11 cellular contexts compared by ENCODE assay signal in genomic region chr19:11941361-11941887, GRCh38. TPM values are rescaled to one million over a fixed set of nuclear protein-coding genes. Genes with fewer than 3 reads are reported as not detected.
DNase-seq lines count a peak whose midpoint lies in the region; ATAC-seq, FAIRE-seq and TF ChIP-seq lines count a peak whose summit lies in the region.
"Not testable (repeated sequence)": the region's sequence is repeated elsewhere in the genome, so short reads cannot be mapped to it uniquely, and the experiment has no call there.
"Had no signal": no experiment of that assay in that cellular context is flagged by ENCODE, and none has a peak within 500 bp of the region (broad histone marks: within the 10 kb centered on the region; RNA-seq: fewer than 3 reads in every experiment).

No MANE protein-coding gene starts in this region.

- TF ChIP-seq POLR2A in K562 (conservative IDR thresholded peaks at IDR 0.05): not testable (repeated sequence)

- CTCF ChIA-PET in K562 (lab: Yijun Ruan, JAX; ENCODE audit: low intra/inter-chr PET ratio): not testable (repeated sequence)

- in situ Hi-C loops in K562 (cut with MboI): not testable (repeated sequence)

- not testable (repeated sequence) for H4K20me1 ChIP-seq in BLaER1; BLaER1 treated with 17β-estradiol and CSF1 and Interleukin-3, amounts not matched to agents 10 nM and 100 nM; K562 (replicated peaks; ENCODE audit: control insufficient read depth, insufficient read depth, low read length)

- not testable (repeated sequence) for BruUV-seq in K562 (replicated peaks; lab: Mats Ljungman, UMichigan)

- not testable (repeated sequence) for ATAC-seq in K562; stimulated activated naive B cell treated with anti-CD40 and anti-IgM and Interleukin-4, amounts not matched to agents 10 μg/mL and 1 μg/mL and 100 μg/mL, for 72 hours (replicated peaks)

- 94% methylated on average over 7 of the region's 29 CpGs for WGBS in K562 (ENCODE audit: insufficient coverage, low coverage, missing lambda C conversion rate)
- WGBS in endodermal cell (ENCODE audit: insufficient coverage in 1 of 2, insufficient read length in 1 of 2), 2 experiments: 97 to 100% methylated on average over 7 to 26 of the region's 29 CpGs

- H3K9me3 ChIP-seq in BLaER1: peaks cover 94% of the 10 kb centered on the region
- H3K9me3 ChIP-seq in BLaER1 treated with 17β-estradiol and CSF1 and Interleukin-3, amounts not matched to agents 10 nM and 100 nM (replicated peaks in 1 of 11): peaks cover 91 to 96% (median 94%) of the 10 kb centered on the region in 11 experiments
- H3K9me3 ChIP-seq in K562 (replicated peaks; ENCODE audit: control insufficient read depth, insufficient read depth, low read depth, low read length): peaks cover 45% of the 10 kb centered on the region
- H3K9me3 ChIP-seq in endodermal cell (ENCODE audit: control insufficient read depth, low read length): peaks cover 64% of the 10 kb centered on the region
- peaks cover 40 to 50% of the 10 kb centered on the region in 2 donors for H3K9me3 ChIP-seq in kidney (ENCODE audit: control insufficient read depth in 1 of 2, low read length in 2 of 2)
- peaks cover 40 to 61% (median 55%) of the 10 kb centered on the region in 5 donors for H3K9me3 ChIP-seq in subcutaneous abdominal adipose tissue (ENCODE audit: control insufficient read depth in 5 of 5, low read length in 5 of 5)

- H3K36me3 ChIP-seq in BLaER1 (peaks cover 89% of the 10 kb centered on the region), K562 (ENCODE audit: control insufficient read depth, insufficient read depth, low read length) (peaks cover 29% of the 10 kb centered on the region), endodermal cell (ENCODE audit: control insufficient read depth, insufficient read depth, low read length) (peaks cover 51% of the 10 kb centered on the region), kidney (ENCODE audit: control insufficient read depth in 1 of 2, insufficient read depth in 2 of 2, low read length in 2 of 2) (peaks cover 8 to 13% of the 10 kb centered on the region in 2 donors), subcutaneous abdominal adipose tissue (ENCODE audit: control insufficient read depth in 5 of 5, insufficient read depth in 5 of 5, low read length in 5 of 5) (peaks cover 3 to 44% (median 9%) of the 10 kb centered on the region in 5 donors)
- H3K36me3 ChIP-seq in BLaER1 treated with 17β-estradiol and CSF1 and Interleukin-3, amounts not matched to agents 10 nM and 100 nM: peaks cover 87 to 90% (median 89%) of the 10 kb centered on the region in 11 experiments

- H3K27me3 Mint-ChIP-seq in endodermal cell (ENCODE audit: insufficient read depth); stimulated activated naive B cell treated with anti-CD40 and anti-IgM and Interleukin-4, amounts not matched to agents 10 μg/mL and 1 μg/mL and 100 μg/mL, for 72 hours: not testable (repeated sequence)

- not testable (repeated sequence) for TF ChIP-seq CTCF in K562 (IDR thresholded peaks at IDR 0.05 in 2 of 3, conservative IDR thresholded peaks at IDR 0.05 in 1 of 3; ENCODE audit: insufficient read depth in 2 of 3, low read depth in 1 of 3, low read length in 3 of 3); endodermal cell (conservative IDR thresholded peaks at IDR 0.05); kidney (IDR thresholded peaks at IDR 0.05; ENCODE audit: borderline replicate concordance, extremely low read depth, insufficient read depth)

- not testable (repeated sequence) for H3K27ac Mint-ChIP-seq in endodermal cell
- peak overlapping the region; percentile 51 for H3K27ac Mint-ChIP-seq in stimulated activated naive B cell treated with anti-CD40 and anti-IgM and Interleukin-4, amounts not matched to agents 10 μg/mL and 1 μg/mL and 100 μg/mL, for 72 hours

- H3K4me3 Mint-ChIP-seq in endodermal cell; stimulated activated naive B cell treated with anti-CD40 and anti-IgM and Interleukin-4, amounts not matched to agents 10 μg/mL and 1 μg/mL and 100 μg/mL, for 72 hours: not testable (repeated sequence)

- not testable (repeated sequence) for TF ChIP-seq EP300 in K562 (IDR thresholded peaks at IDR 0.05; ENCODE audit: low read length)

- H3K9me3 Mint-ChIP-seq in endodermal cell: peaks cover 95% of the 10 kb centered on the region
- H3K9me3 Mint-ChIP-seq in stimulated activated naive B cell treated with anti-CD40 and anti-IgM and Interleukin-4, amounts not matched to agents 10 μg/mL and 1 μg/mL and 100 μg/mL, for 72 hours: peaks cover 19 to 31% of the 10 kb centered on the region in 2 donors

- not testable (repeated sequence) for H3K9ac ChIP-seq in BLaER1; BLaER1 treated with 17β-estradiol and CSF1 and Interleukin-3, amounts not matched to agents 10 nM and 100 nM; K562 (ENCODE audit: insufficient read depth in 1 of 2, low read depth in 2 of 2, low read length in 2 of 2); endodermal cell (ENCODE audit: extremely low read depth, low read length, poor library complexity, severe bottlenecking); kidney (ENCODE audit: low read length in 2 of 2); subcutaneous abdominal adipose tissue (ENCODE audit: low read length in 5 of 5)

- not testable (repeated sequence) for TF ChIP-seq RAD21 in K562 (CRISPR knock-in tag; conservative IDR thresholded peaks at IDR 0.05 in 1 of 2, IDR thresholded peaks at IDR 0.05 in 1 of 2)

- POLR2A ChIA-PET in K562 (lab: Yijun Ruan, JAX): not testable (repeated sequence)

- not testable (repeated sequence) for H3K4me2 ChIP-seq in BLaER1; BLaER1 treated with 17β-estradiol and CSF1 and Interleukin-3, amounts not matched to agents 10 nM and 100 nM; K562 (ENCODE audit: insufficient read depth, low read length)

- H3K27me3 ChIP-seq in BLaER1; BLaER1 treated with 17β-estradiol and CSF1 and Interleukin-3, amounts not matched to agents 10 nM and 100 nM; K562 (ENCODE audit: control insufficient read depth in 2 of 2, insufficient read depth in 2 of 2, low read length in 2 of 2); endodermal cell (ENCODE audit: control insufficient read depth, insufficient read depth, low read length, poor library complexity, severe bottlenecking); subcutaneous abdominal adipose tissue (ENCODE audit: control insufficient read depth in 5 of 5, insufficient read depth in 4 of 5, low read length in 5 of 5): not testable (repeated sequence)

- H3K4me1 Mint-ChIP-seq in endodermal cell: not testable (repeated sequence)
- peaks cover 11 to 13% of the 10 kb centered on the region in 2 donors for H3K4me1 Mint-ChIP-seq in stimulated activated naive B cell treated with anti-CD40 and anti-IgM and Interleukin-4, amounts not matched to agents 10 μg/mL and 1 μg/mL and 100 μg/mL, for 72 hours

- FAIRE-seq in K562 (lab: Jason Lieb, UNC); kidney (lab: Jason Lieb, UNC): not testable (repeated sequence)

- H3K79me2 ChIP-seq in K562 (ENCODE audit: control insufficient read depth, insufficient read depth, low read length): peaks cover 54% of the 10 kb centered on the region

- DNase-seq in K562 (ENCODE audit: extremely low read depth in 1 of 4, low spot score in 3 of 4); endodermal cell; stimulated activated naive B cell treated with anti-CD40 and anti-IgM and Interleukin-4, amounts not matched to agents 10 μg/mL and 1 μg/mL and 100 μg/mL, for 72 hours: not testable (repeated sequence)
- peak; percentile 57 for DNase-seq in kidney

- intact Hi-C loops in K562 (cut with micrococcal nuclease); kidney (cut with DNase I): not testable (repeated sequence)

- not testable (repeated sequence) for H3K4me1 ChIP-seq in BLaER1; BLaER1 treated with 17β-estradiol and CSF1 and Interleukin-3, amounts not matched to agents 10 nM and 100 nM; K562 (replicated peaks in 1 of 2; ENCODE audit: control insufficient read depth in 2 of 2, insufficient read depth in 2 of 2, low read length in 2 of 2); endodermal cell (ENCODE audit: control insufficient read depth, insufficient read depth, low read length); kidney (ENCODE audit: control insufficient read depth in 1 of 2, insufficient read depth in 1 of 2, low read depth in 1 of 2, low read length in 2 of 2); subcutaneous abdominal adipose tissue (ENCODE audit: control insufficient read depth in 5 of 5, insufficient read depth in 5 of 5, low read length in 5 of 5)

- H3K4me3 ChIP-seq in BLaER1 (peak overlapping the region; percentile 55), endodermal cell (ENCODE audit: low read length) (peak overlapping the region; percentile 56), subcutaneous abdominal adipose tissue (ENCODE audit: low read depth in 1 of 5, low read length in 5 of 5) (peak overlapping the region in 4 of 5 donors; percentile 22 to 49 (median 34))
- peak overlapping the region in 7 of 10 experiments; percentile 17 to 54 (median 29); a peak in 9 of 20 replicates for H3K4me3 ChIP-seq in BLaER1 treated with 17β-estradiol and CSF1 and Interleukin-3, amounts not matched to agents 10 nM and 100 nM
- not testable (repeated sequence) for H3K4me3 ChIP-seq in K562; kidney (ENCODE audit: low read length in 2 of 2)

- not testable (repeated sequence) for H3K27ac ChIP-seq in BLaER1; BLaER1 treated with 17β-estradiol and CSF1 and Interleukin-3, amounts not matched to agents 10 nM and 100 nM; K562 (ENCODE audit: extremely low read depth, low read depth, low read length); endodermal cell (ENCODE audit: low read depth, low read length); kidney (ENCODE audit: low read depth in 2 of 2, low read length in 2 of 2); subcutaneous abdominal adipose tissue (ENCODE audit: low read depth, low read length)

- H3K9me1 ChIP-seq in K562 (ENCODE audit: control insufficient read depth, insufficient read depth, low read length): not testable (repeated sequence)

- H2AFZ ChIP-seq in K562 (ENCODE audit: low read depth, low read length): not testable (repeated sequence)

- H3K36me3 Mint-ChIP-seq in endodermal cell (ENCODE audit: low read depth): peaks cover 78% of the 10 kb centered on the region
- H3K36me3 Mint-ChIP-seq in stimulated activated naive B cell treated with anti-CD40 and anti-IgM and Interleukin-4, amounts not matched to agents 10 μg/mL and 1 μg/mL and 100 μg/mL, for 72 hours: peaks cover 71 to 85% of the 10 kb centered on the region in 2 donors

RNA-seq across cellular contexts. Expression of gene ZNF700, which starts 16.5 kb away (rescaled TPM):
- total RNA-seq in K562 (2011; cell fraction: chromatin; rRNA removed; ENCODE audit: low replicate concordance): 20.3 and 84.4 TPM in 2 replicates
- total RNA-seq in K562 (2011; cell fraction: nucleolus; rRNA removed): 11.2 and 17.1 TPM in 2 replicates
- total RNA-seq in K562 (2011; cell fraction: nucleoplasm; rRNA removed): 20.5 and 24.1 TPM in 2 replicates
- total RNA-seq in K562 (2014; rRNA removed) (10.3 TPM in 2 replicates), K562 (2014; rRNA removed; fragmentation: Illumina TruSeq; extraction: Trizol) (23.2 and 27.5 TPM in 2 replicates), K562 (2015; rRNA removed; fragmentation: Illumina TruSeq; extraction: Trizol) (18.9 and 19.0 TPM in 2 replicates), K562 (2021) (12.2 and 14.1 TPM in 2 replicates), endodermal cell (10 to 100 TPM; 11.6 to 19.2 TPM), kidney (20.9 TPM)
- polyA plus RNA-seq in K562 (2011; rRNA removed) (20.0 and 24.7 TPM in 2 replicates), K562 (2014; fragmentation: Illumina TruSeq; extraction: Trizol) (12.7 and 13.3 TPM in 2 replicates), K562 (2014; fragmentation: Nextera tagmentation; extraction: Ambion mirVana) (10 to 100 TPM; 11.5 to 13.3 TPM), K562 (2014; rRNA removed) (11.5 and 15.3 TPM in 2 replicates), kidney (ENCODE audit: insufficient read depth, low read depth, low replicate concordance) (7.2 TPM)
- polyA plus RNA-seq in K562 (2011; cell fraction: cytosol; rRNA removed): 2.3 and 5.6 TPM in 2 replicates
- 20.4 and 21.4 TPM in 2 replicates for polyA plus RNA-seq in K562 (2011; cell fraction: nucleus; rRNA removed)
- polyA plus RNA-seq in K562 (2012): 7.9 and 10.1 TPM in 2 replicates
- polyA minus RNA-seq in K562 (2011; rRNA and poly(A)+ RNA removed): 28.3 and 33.1 TPM in 2 replicates
- polyA minus RNA-seq in K562 (2011; cell fraction: cytosol; rRNA and poly(A)+ RNA removed): 8.1 TPM in 2 replicates
- 5.3 and 12.0 TPM in 2 replicates for polyA minus RNA-seq in K562 (2011; cell fraction: nucleus; rRNA and poly(A)+ RNA removed)
- 10.0 TPM for polyA plus RNA-seq in endodermal cell (2013, experiment 1 of 2)
- 10.7 TPM for polyA plus RNA-seq in endodermal cell (2013, experiment 2 of 2)

RNA-seq across cellular contexts. Expression of gene ZNF763, which starts 23.4 kb away (rescaled TPM):
- 0.21 and 0.86 TPM in 2 replicates for total RNA-seq in K562 (2011; cell fraction: chromatin; rRNA removed; ENCODE audit: low replicate concordance)
- total RNA-seq in K562 (2011; cell fraction: nucleolus; rRNA removed): 0.53 TPM in 1 of 2 replicates, not detected in the other
- 0.46 TPM in 1 of 2 replicates, not detected in the other for total RNA-seq in K562 (2011; cell fraction: nucleoplasm; rRNA removed)
- total RNA-seq in K562 (2014; rRNA removed): not detected in 2 replicates
- total RNA-seq in K562 (2014; rRNA removed; fragmentation: Illumina TruSeq; extraction: Trizol): 0.11 and 0.29 TPM in 2 replicates
- total RNA-seq in K562 (2015; rRNA removed; fragmentation: Illumina TruSeq; extraction: Trizol): 0.19 and 0.22 TPM in 2 replicates
- total RNA-seq in K562 (2021): 0.22 TPM in 1 of 2 replicates, not detected in the other
- 0.10 and 0.22 TPM in 2 replicates for polyA plus RNA-seq in K562 (2011; rRNA removed)
- 0.01 and 0.06 TPM in 2 replicates for polyA plus RNA-seq in K562 (2011; cell fraction: cytosol; rRNA removed)
- 0.13 and 0.22 TPM in 2 replicates for polyA plus RNA-seq in K562 (2011; cell fraction: nucleus; rRNA removed)
- polyA plus RNA-seq in K562 (2012): 0.03 and 0.06 TPM in 2 replicates
- polyA plus RNA-seq in K562 (2014; fragmentation: Illumina TruSeq; extraction: Trizol): 0.14 and 0.28 TPM in 2 replicates
- under 1 TPM in 1 of 2 experiments, not detected in 1; 0.08 TPM for polyA plus RNA-seq in K562 (2014; fragmentation: Nextera tagmentation; extraction: Ambion mirVana)
- not detected in 2 replicates for polyA plus RNA-seq in K562 (2014; rRNA removed)
- 0.39 and 0.51 TPM in 2 replicates for polyA minus RNA-seq in K562 (2011; rRNA and poly(A)+ RNA removed)
- polyA minus RNA-seq in K562 (2011; cell fraction: cytosol; rRNA and poly(A)+ RNA removed): not detected in 2 replicates
- 0.56 TPM in 1 of 2 replicates, not detected in the other for polyA minus RNA-seq in K562 (2011; cell fraction: nucleus; rRNA and poly(A)+ RNA removed)
- total RNA-seq in endodermal cell: 1 to 10 TPM; 4.4 to 5.0 TPM
- 2.4 TPM for polyA plus RNA-seq in endodermal cell (2013, experiment 1 of 2)
- 2.1 TPM for polyA plus RNA-seq in endodermal cell (2013, experiment 2 of 2)
- total RNA-seq in kidney: 9.8 TPM
- polyA plus RNA-seq in kidney (ENCODE audit: insufficient read depth, low read depth, low replicate concordance): 4.6 TPM
- total RNA-seq: A673, Daoy had no signal
- polyA plus RNA-seq: A549 had no signal

RNA-seq across cellular contexts. Expression of gene ZNF69, which starts 53.8 kb away (rescaled TPM):
- 6.6 and 20.9 TPM in 2 replicates for total RNA-seq in K562 (2011; cell fraction: chromatin; rRNA removed; ENCODE audit: low replicate concordance)
- total RNA-seq in K562 (2011; cell fraction: nucleolus; rRNA removed): 4.0 and 7.0 TPM in 2 replicates
- total RNA-seq in K562 (2011; cell fraction: nucleoplasm; rRNA removed): 8.7 and 10.8 TPM in 2 replicates
- total RNA-seq in K562 (2014; rRNA removed) (2.2 and 2.3 TPM in 2 replicates), K562 (2014; rRNA removed; fragmentation: Illumina TruSeq; extraction: Trizol) (5.0 and 5.4 TPM in 2 replicates), K562 (2015; rRNA removed; fragmentation: Illumina TruSeq; extraction: Trizol) (4.6 and 5.4 TPM in 2 replicates), K562 (2021) (2.6 and 4.1 TPM in 2 replicates), endodermal cell (10 to 100 TPM; 24.6 to 28.8 TPM), kidney (16.4 TPM)
- polyA plus RNA-seq in K562 (2011; rRNA removed) (2.8 and 3.6 TPM in 2 replicates), K562 (2014; fragmentation: Illumina TruSeq; extraction: Trizol) (2.5 and 3.3 TPM in 2 replicates), K562 (2014; fragmentation: Nextera tagmentation; extraction: Ambion mirVana) (1 to 10 TPM; 3.5 to 4.8 TPM), K562 (2014; rRNA removed) (1.4 and 5.4 TPM in 2 replicates), kidney (ENCODE audit: insufficient read depth, low read depth, low replicate concordance) (7.8 TPM)
- polyA plus RNA-seq in K562 (2011; cell fraction: cytosol; rRNA removed): 2.0 and 2.1 TPM in 2 replicates
- polyA plus RNA-seq in K562 (2011; cell fraction: nucleus; rRNA removed): 2.1 and 2.9 TPM in 2 replicates
- polyA plus RNA-seq in K562 (2012): 2.9 and 3.2 TPM in 2 replicates
- polyA minus RNA-seq in K562 (2011; rRNA and poly(A)+ RNA removed): 7.5 and 13.9 TPM in 2 replicates
- 3.0 and 3.8 TPM in 2 replicates for polyA minus RNA-seq in K562 (2011; cell fraction: cytosol; rRNA and poly(A)+ RNA removed)
- 3.5 and 7.0 TPM in 2 replicates for polyA minus RNA-seq in K562 (2011; cell fraction: nucleus; rRNA and poly(A)+ RNA removed)
- 15.9 TPM for polyA plus RNA-seq in endodermal cell (2013, experiment 1 of 2)
- polyA plus RNA-seq in endodermal cell (2013, experiment 2 of 2): 15.6 TPM
- total RNA-seq: A172 had no signal
- polyA plus RNA-seq: A549 had no signal
